In the genomic region with DNA sequence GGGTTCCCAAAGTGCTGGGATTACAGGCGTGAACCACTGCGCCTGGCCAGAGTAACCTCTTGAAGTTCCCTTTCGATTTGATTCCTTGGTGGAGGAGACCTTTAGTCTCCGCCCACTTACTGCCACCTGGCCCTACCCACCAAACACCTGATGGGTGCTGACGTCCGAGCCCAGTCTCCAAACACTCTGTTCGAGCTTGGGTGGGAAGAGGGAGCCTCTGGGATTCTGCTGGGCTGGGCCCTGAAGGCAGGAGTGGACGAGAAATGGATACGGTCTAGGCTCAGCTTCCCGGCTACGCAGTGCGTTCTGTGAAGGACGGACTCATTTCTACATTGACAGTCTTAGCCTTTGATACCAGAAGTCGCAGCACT, we compare ENCODE assay signal across 8 cellular contexts. TPM values are rescaled to one million over a fixed set of nuclear protein-coding genes. Genes with fewer than 3 reads are reported as not detected.
DNase-seq lines count a peak whose midpoint lies in the region; ATAC-seq, FAIRE-seq and TF ChIP-seq lines count a peak whose summit lies in the region.

No MANE protein-coding gene starts in this region.

- H3K9me3 ChIP-seq in NT2/D1 (ENCODE audit: insufficient read depth, low read length) (no peaks in the 10 kb centered on the region), subcutaneous abdominal adipose tissue (ENCODE audit: control insufficient read depth in 5 of 5, low read length in 5 of 5) (no peaks in the 10 kb centered on the region)

- DNase-seq in activated CD4-positive, alpha-beta T cell treated with anti-CD3 and anti-CD28 coated beads for 48 hours: peak; percentile 33
- no peak for DNase-seq in activated CD4-positive, alpha-beta T cell treated with anti-CD3 and anti-CD28 coated beads, Interleukin-2, amount 50 U/mL, for 4 hours
- DNase-seq in NT2/D1 (ENCODE audit: low read depth, low spot score): no peak
- DNase-seq in bronchial epithelial cell (ENCODE audit: low read depth): peak; percentile 91
- peak; percentile 96 for DNase-seq in kidney tubule cell (ENCODE audit: low spot score)

- no peak for TF ChIP-seq CTCF in bronchial epithelial cell (IDR thresholded peaks at IDR 0.05; ENCODE audit: insufficient read depth, low read length, severe bottlenecking)

- H3K9ac ChIP-seq in NT2/D1 (ENCODE audit: insufficient read length, low read depth) (peak overlapping the region; percentile 32), subcutaneous abdominal adipose tissue (ENCODE audit: low read length in 5 of 5) (peak overlapping the region in 2 of 5 donors; percentile 1 to 63)

- peaks cover 11% of the 10 kb centered on the region for H3K36me3 ChIP-seq in NT2/D1 (ENCODE audit: insufficient read depth, insufficient read length, low read length)
- peaks cover 7% of the 10 kb centered on the region for H3K36me3 ChIP-seq in bronchial epithelial cell (ENCODE audit: control insufficient read depth, insufficient read depth, low read length)
- H3K36me3 ChIP-seq in subcutaneous abdominal adipose tissue (ENCODE audit: control insufficient read depth in 5 of 5, insufficient read depth in 5 of 5, low read length in 5 of 5): no peaks in the 10 kb centered on the region

- peak overlapping the region; percentile 30 for H3K27ac ChIP-seq in subcutaneous abdominal adipose tissue (ENCODE audit: low read depth, low read length)

- peaks cover 18% of the 10 kb centered on the region for H3K27me3 ChIP-seq in NT2/D1 (ENCODE audit: insufficient read depth, insufficient read length)
- no peaks in the 10 kb centered on the region for H3K27me3 ChIP-seq in bronchial epithelial cell (ENCODE audit: control insufficient read depth, insufficient read depth, low read length)
- H3K27me3 ChIP-seq in subcutaneous abdominal adipose tissue (ENCODE audit: control insufficient read depth in 5 of 5, insufficient read depth in 4 of 5, low read length in 5 of 5): peaks cover 0 to 29% (median 12%) of the 10 kb centered on the region in 5 donors

- H3K4me1 ChIP-seq in NT2/D1 (ENCODE audit: insufficient read depth, insufficient read length): peaks cover 40% of the 10 kb centered on the region
- peaks cover 3 to 57% (median 32%) of the 10 kb centered on the region in 5 donors for H3K4me1 ChIP-seq in subcutaneous abdominal adipose tissue (ENCODE audit: control insufficient read depth in 5 of 5, insufficient read depth in 5 of 5, low read length in 5 of 5)

- no peak for FAIRE-seq in bronchial epithelial cell (lab: Jason Lieb, UNC)

- no peak for ATAC-seq in HG02840 (IDR thresholded peaks at IDR 0.05; ENCODE audit: low FRiP score, unreplicated experiment)
- no peak for ATAC-seq in HG02623 (IDR thresholded peaks at IDR 0.05; ENCODE audit: unreplicated experiment)

- H3K4me3 ChIP-seq in NT2/D1 (ENCODE audit: insufficient read length, low read depth) (peak overlapping the region; percentile 79), bronchial epithelial cell (ENCODE audit: low read depth, low read length) (peak overlapping the region; percentile 68), subcutaneous abdominal adipose tissue (ENCODE audit: low read depth in 1 of 5, low read length in 5 of 5) (peak overlapping the region; percentile 62 to 77 (median 68))

RNA-seq across cellular contexts. Expression of gene ITGA3, which starts 0.9 kb away (rescaled TPM):
- 413 and 633 TPM in 2 replicates for total RNA-seq in bronchial epithelial cell

RNA-seq across cellular contexts. Expression of gene PDK2, which starts 40.1 kb away (rescaled TPM):
- 0.79 and 3.5 TPM in 2 replicates for total RNA-seq in bronchial epithelial cell

Comparison
In these comparisons a context has a peak if more than half of its experiments do, and no peak if none do; other contexts are left out.
1. DNase-seq: peak in activated CD4-positive, alpha-beta T cell treated with anti-CD3 and anti-CD28 coated beads for 48 hours (single experiment), bronchial epithelial cell (single experiment) and kidney tubule cell (single experiment); none in activated CD4-positive, alpha-beta T cell treated with anti-CD3 and anti-CD28 coated beads, Interleukin-2, amount 50 U/mL, for 4 hours (0 of 2) and NT2/D1 (single experiment).
2. Peak in every context shown above with its lines, with median percentiles within 50 percentile points of each other: H3K4me3 ChIP-seq.